Comparison of ENCODE assay signal across 12 cellular contexts in the genomic region with DNA sequence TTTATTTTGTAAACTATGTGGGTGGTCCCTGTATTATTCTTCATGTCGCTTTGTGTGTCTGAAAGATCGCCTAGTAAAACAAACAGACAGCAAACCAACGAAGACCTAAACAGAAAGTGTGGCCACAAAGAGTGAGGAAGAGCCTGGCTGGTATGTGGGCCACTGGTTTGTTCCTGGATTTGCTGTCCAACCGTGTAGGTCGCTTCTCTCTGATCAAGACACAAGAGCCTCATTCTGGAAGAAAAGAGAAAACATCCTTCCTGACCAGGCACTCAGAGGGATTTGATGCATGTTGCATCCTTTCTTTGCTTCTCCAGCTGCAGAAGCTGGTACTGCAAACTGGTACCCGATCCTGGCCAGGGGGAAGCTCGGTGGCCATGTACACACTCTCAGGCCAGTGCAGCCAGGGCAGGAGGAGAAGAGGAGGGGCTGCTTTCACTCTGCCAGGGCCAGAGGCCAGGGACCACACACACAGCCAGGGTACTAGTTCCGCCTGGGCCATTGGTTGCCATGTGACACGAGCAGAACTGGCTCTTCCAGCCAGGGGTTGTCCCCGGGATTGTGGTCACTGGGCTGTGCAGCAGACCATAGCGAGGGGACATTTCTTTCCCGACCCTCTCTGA. TPM values are rescaled to one million over a fixed set of nuclear protein-coding genes. Genes with fewer than 3 reads are reported as not detected.
DNase-seq lines count a peak whose midpoint lies in the region; ATAC-seq, FAIRE-seq and TF ChIP-seq lines count a peak whose summit lies in the region.
"Had no signal": no experiment of that assay in that cellular context is flagged by ENCODE, and none has a peak within 500 bp of the region (broad histone marks: within the 10 kb centered on the region; RNA-seq: fewer than 3 reads in every experiment).

No MANE protein-coding gene starts in this region.

- 0 out of 2 replicates have a peak overlapping the region, but pooled peaks have one; percentile 12 for H3K9ac ChIP-seq in HepG2 (ENCODE audit: insufficient read depth, low read depth, low read length)

- no peak for FAIRE-seq in HepG2 (lab: Jason Lieb, UNC)

- BruUV-seq in HepG2 (replicated peaks; lab: Mats Ljungman, UMichigan), result no TSS peak

- TF ChIP-seq RAD21 in HepG2 (CRISPR knock-in tag; IDR thresholded peaks at IDR 0.05), result no peak

- H3K27ac Mint-ChIP-seq in activated CD4-positive, alpha-beta T cell treated with anti-CD3 and anti-CD28 coated beads, Interleukin-2, amount 10 ng/mL, durations not matched to agents 7 days and 5 days, result no peak overlapping the region

- no peak overlapping the region for H3K27ac ChIP-seq in HEK293 (ENCODE audit: extremely low read depth, low read depth, low read length)
- H3K27ac ChIP-seq in HepG2 (ENCODE audit: extremely low read length, insufficient read depth, low read length), result no peak overlapping the region
- no peak overlapping the region for H3K27ac ChIP-seq in testis
- H3K27ac ChIP-seq: cardiac muscle cell had no signal

- peak overlapping the region; percentile 80 for H3K4me2 ChIP-seq in HepG2 (ENCODE audit: low read depth, low read length)

- peaks cover 23% of the 10 kb centered on the region for H3K4me1 Mint-ChIP-seq in activated CD4-positive, alpha-beta T cell treated with anti-CD3 and anti-CD28 coated beads, Interleukin-2, amount 10 ng/mL, durations not matched to agents 7 days and 5 days

- no peak for TF ChIP-seq EP300 in HepG2 (IDR thresholded peaks at IDR 0.05; ENCODE audit: low read depth in 2 of 2, low read length in 2 of 2)
- no peak for TF ChIP-seq EP300 in HepG2 (CRISPR knock-in tag; IDR thresholded peaks at IDR 0.05; ENCODE audit: borderline replicate concordance)

- peaks cover 5% of the 10 kb centered on the region for H3K27me3 Mint-ChIP-seq in activated CD4-positive, alpha-beta T cell treated with anti-CD3 and anti-CD28 coated beads, Interleukin-2, amount 10 ng/mL, durations not matched to agents 7 days and 5 days

- peak in 46 of 56 donors; percentile 10 to 71 (median 34) for DNase-seq in amygdala (lab: John Stamatoyannopoulos, UW)
- peak; percentile 41 for DNase-seq in HepG2 (ENCODE audit: low spot score)
- DNase-seq in testis, result peak; percentile 64
- DNase-seq in activated CD4-positive, alpha-beta T cell treated with anti-CD3 and anti-CD28 coated beads, Interleukin-2, amount 10 ng/mL, durations not matched to agents 7 days and 5 days, result no peak
- DNase-seq in AML-193 (lab: John Stamatoyannopoulos, UW), result no peak
- DNase-seq: activated CD8-positive, alpha-beta memory T cell treated with anti-CD3 and anti-CD28 coated beads, Interleukin-2, amount 50 U/mL, for 4 hours; foreskin melanocyte; NCI-H2171 treated with DMSO at 0.1 percent for 48 hours had no signal

- POLR2A ChIA-PET in HEK293 (lab: Yijun Ruan, JAX), result no interaction called here
- POLR2A ChIA-PET in HepG2 (lab: Yijun Ruan, JAX), result no interaction called here
- POLR2A ChIA-PET in activated CD4-positive, alpha-beta T cell treated with anti-CD3 and anti-CD28 coated beads, Interleukin-2, amount 10 ng/mL, durations not matched to agents 7 days and 5 days (lab: Charles Lee), result no interaction called here

- no peak overlapping the region for H3K4me3 Mint-ChIP-seq in activated CD4-positive, alpha-beta T cell treated with anti-CD3 and anti-CD28 coated beads, Interleukin-2, amount 10 ng/mL, durations not matched to agents 7 days and 5 days

- in situ Hi-C loops in HepG2 (cut with HindIII; ENCODE audit: extremely low pct_ligation_motif_present, low pct_unique_long_range_greater_than_20kb), result no loop called here

- no peak for TF ChIP-seq CTCF in HEK293 (tag by site-specific recombination; IDR thresholded peaks at IDR 0.05)
- TF ChIP-seq CTCF in HepG2 (CRISPR knock-in tag; IDR thresholded peaks at IDR 0.05), result no peak
- TF ChIP-seq CTCF in testis (IDR thresholded peaks at IDR 0.05), result no peak

- peaks cover 3% of the 10 kb centered on the region for H3K9me3 Mint-ChIP-seq in activated CD4-positive, alpha-beta T cell treated with anti-CD3 and anti-CD28 coated beads, Interleukin-2, amount 10 ng/mL, durations not matched to agents 7 days and 5 days

- H3K36me3 Mint-ChIP-seq in activated CD4-positive, alpha-beta T cell treated with anti-CD3 and anti-CD28 coated beads, Interleukin-2, amount 10 ng/mL, durations not matched to agents 7 days and 5 days (ENCODE audit: low read depth), result peaks cover 10% of the 10 kb centered on the region

- H3K4me1 ChIP-seq in HEK293 (ENCODE audit: control insufficient read depth, insufficient read depth, low read length) (no peaks in the 10 kb centered on the region), HepG2 (ENCODE audit: insufficient read depth, low read length) (peaks cover 41% of the 10 kb centered on the region), testis (peaks cover 13% of the 10 kb centered on the region)

- no peak overlapping the region for H2AFZ ChIP-seq in HepG2 (ENCODE audit: low read length)

- H3K9me3 ChIP-seq in HEK293 (ENCODE audit: control insufficient read depth, insufficient read depth, low read depth, low read length) (no peaks in the 10 kb centered on the region), HepG2 (ENCODE audit: low read length) (no peaks in the 10 kb centered on the region), testis (no peaks in the 10 kb centered on the region)

- H4K20me1 ChIP-seq in HepG2 (ENCODE audit: insufficient read depth, low read length), result no peaks in the 10 kb centered on the region

- intact Hi-C loops in HepG2 (cut with micrococcal nuclease; ENCODE audit: unreplicated experiment), result no loop called here
- intact Hi-C loops in testis (cut with DNase I; ENCODE audit: low total_unique reads), result no loop called here

- H3K36me3 ChIP-seq in HEK293 (ENCODE audit: control insufficient read depth in 2 of 2, insufficient read depth in 1 of 2, low read length in 2 of 2), result no peaks in the 10 kb centered on the region
- H3K36me3 ChIP-seq in HepG2 (replicated peaks in 1 of 2; ENCODE audit: control insufficient read depth in 1 of 2, insufficient read depth in 2 of 2, low read length in 2 of 2), result no peaks in the 10 kb centered on the region
- no peaks in the 10 kb centered on the region for H3K36me3 ChIP-seq in testis (ENCODE audit: low read depth, missing control alignments)
- H3K36me3 ChIP-seq: cardiac muscle cell had no signal

- CTCF ChIA-PET in HEK293 (lab: Yijun Ruan, JAX) (interaction anchor here (0.7 kb wide), 1 partner anchor 512 kb away, joined by 3 read pairs; no protein-coding TSS in a partner anchor), HepG2 (lab: Yijun Ruan, JAX; ENCODE audit: low intra/inter-chr PET ratio, low total read pairs) (no interaction called here)
- CTCF ChIA-PET in activated CD4-positive, alpha-beta T cell treated with anti-CD3 and anti-CD28 coated beads, Interleukin-2, amount 10 ng/mL, durations not matched to agents 7 days and 5 days (lab: Charles Lee), result interaction anchor here (0.6 to 2.9 kb wide), 5 partner anchors 8 to 76 kb away, joined by 3 to 15 read pairs (median 5); no protein-coding TSS in a partner anchor

- ATAC-seq in HepG2 (peak; percentile 93), HG02798 (IDR thresholded peaks at IDR 0.05; ENCODE audit: poor library complexity, unreplicated experiment) (no peak)

- 4% methylated on average over 10 of the region's 12 CpGs for WGBS in HepG2 (ENCODE audit: low lambda C conversion rate)
- WGBS in testis, 2 donors, result 46% methylated on average over 6 to 12 of the region's 12 CpGs

- TF ChIP-seq POLR2A in HepG2 (IDR thresholded peaks at IDR 0.05; ENCODE audit: insufficient read depth in 1 of 2, low read depth in 2 of 2, low read length in 2 of 2) (no peak), testis (IDR thresholded peaks at IDR 0.05) (no peak)

- H3K4me3 ChIP-seq in HEK293 (ENCODE audit: low read depth, low read length) (no peak overlapping the region), HepG2 (replicated peaks in 1 of 3; ENCODE audit: insufficient read depth in 1 of 3, low read depth in 2 of 3, low read length in 3 of 3) (peak overlapping the region in 1 of 3 experiments; percentile 57; a peak in 2 of 6 replicates), testis (no peak overlapping the region)
- H3K4me3 ChIP-seq: cardiac muscle cell had no signal

- no peaks in the 10 kb centered on the region for H3K79me2 ChIP-seq in HepG2 (ENCODE audit: insufficient read depth, low read length)

- peaks cover 2 to 7% of the 10 kb centered on the region in 2 experiments; a peak in 2 of 5 replicates for H3K27me3 ChIP-seq in HepG2 (ENCODE audit: control insufficient read depth in 1 of 2, insufficient read depth in 2 of 2, low read length in 2 of 2)
- H3K27me3 ChIP-seq in testis, result no peaks in the 10 kb centered on the region

RNA-seq across cellular contexts. Expression of a gene that starts 3.8 kb away (rescaled TPM):
- total RNA-seq in HepG2 (2016; rRNA removed; fragmentation: Illumina TruSeq; extraction: Trizol) (not detected in 2 replicates), testis (1 to 10 TPM; 4.8 to 5.0 TPM)
- total RNA-seq in HepG2 (2016; cell fraction: cytosol; rRNA removed; fragmentation: Illumina TruSeq; extraction: Trizol; ENCODE audit: low read depth), result not detected in 2 replicates
- not detected in 2 replicates for total RNA-seq in HepG2 (2016; cell fraction: insoluble cytoplasmic fraction; rRNA removed; fragmentation: Illumina TruSeq; extraction: Trizol)
- total RNA-seq in HepG2 (2016; cell fraction: membrane; rRNA removed; fragmentation: Illumina TruSeq; extraction: Trizol), result not detected in 2 replicates
- total RNA-seq in HepG2 (2016; cell fraction: nucleus; rRNA removed; fragmentation: Illumina TruSeq; extraction: Trizol), result not detected in 2 replicates
- polyA plus RNA-seq in HepG2 (2011; rRNA removed) (not detected in 2 replicates), testis (ENCODE audit: insufficient read depth, low read depth, low replicate concordance) (2.2 TPM)
- polyA plus RNA-seq in HepG2 (2011; cell fraction: cytosol; rRNA removed), result not detected in 2 replicates
- polyA plus RNA-seq in HepG2 (2011; cell fraction: nucleus; rRNA removed), result not detected in 2 replicates
- not detected in 2 replicates for polyA plus RNA-seq in HepG2 (2012)
- not detected in 2 replicates for polyA plus RNA-seq in HepG2 (2016; cell fraction: cytosol; fragmentation: Illumina TruSeq; extraction: Trizol; ENCODE audit: low read depth)
- polyA plus RNA-seq in HepG2 (2016; cell fraction: insoluble cytoplasmic fraction; fragmentation: Illumina TruSeq; extraction: Trizol; ENCODE audit: low read depth), result not detected in 2 replicates
- not detected in 2 replicates for polyA plus RNA-seq in HepG2 (2016; cell fraction: membrane; fragmentation: Illumina TruSeq; extraction: Trizol; ENCODE audit: low read depth)
- not detected in 2 replicates for polyA plus RNA-seq in HepG2 (2016; cell fraction: nucleus; fragmentation: Illumina TruSeq; extraction: Trizol; ENCODE audit: insufficient read depth, low read depth)
- not detected in 2 replicates for polyA minus RNA-seq in HepG2 (2011; rRNA and poly(A)+ RNA removed; ENCODE audit: low replicate concordance)
- not detected in 2 replicates for polyA minus RNA-seq in HepG2 (2011; cell fraction: cytosol; rRNA and poly(A)+ RNA removed)
- polyA minus RNA-seq in HepG2 (2011; cell fraction: nucleus; rRNA and poly(A)+ RNA removed), result not detected in 2 replicates
- total RNA-seq in activated CD4-positive, alpha-beta T cell treated with anti-CD3 and anti-CD28 coated beads, Interleukin-2, amount 10 ng/mL, durations not matched to agents 7 days and 5 days, result 1 to 10 TPM; 8.2 TPM
- total RNA-seq: cardiac muscle cell, lung microvascular endothelial cell had no signal
- polyA plus RNA-seq: cardiac muscle cell had no signal

RNA-seq across cellular contexts. Expression of a gene that starts 27.0 kb away (rescaled TPM):
- 10.5 and 14.1 TPM in 2 replicates for total RNA-seq in HepG2 (2016; rRNA removed; fragmentation: Illumina TruSeq; extraction: Trizol)
- total RNA-seq in HepG2 (2016; cell fraction: cytosol; rRNA removed; fragmentation: Illumina TruSeq; extraction: Trizol; ENCODE audit: low read depth), result 8.7 and 9.3 TPM in 2 replicates
- total RNA-seq in HepG2 (2016; cell fraction: insoluble cytoplasmic fraction; rRNA removed; fragmentation: Illumina TruSeq; extraction: Trizol), result 9.7 and 15.2 TPM in 2 replicates
- 13.8 and 16.2 TPM in 2 replicates for total RNA-seq in HepG2 (2016; cell fraction: membrane; rRNA removed; fragmentation: Illumina TruSeq; extraction: Trizol)
- 10.8 and 12.2 TPM in 2 replicates for total RNA-seq in HepG2 (2016; cell fraction: nucleus; rRNA removed; fragmentation: Illumina TruSeq; extraction: Trizol)
- polyA plus RNA-seq in HepG2 (2011; rRNA removed), result 16.2 and 17.2 TPM in 2 replicates
- 16.8 and 17.0 TPM in 2 replicates for polyA plus RNA-seq in HepG2 (2011; cell fraction: cytosol; rRNA removed)
- polyA plus RNA-seq in HepG2 (2011; cell fraction: nucleus; rRNA removed), result 8.6 and 8.7 TPM in 2 replicates
- polyA plus RNA-seq in HepG2 (2012), result 6.8 and 8.6 TPM in 2 replicates
- 11.6 and 12.7 TPM in 2 replicates for polyA plus RNA-seq in HepG2 (2016; cell fraction: cytosol; fragmentation: Illumina TruSeq; extraction: Trizol; ENCODE audit: low read depth)
- polyA plus RNA-seq in HepG2 (2016; cell fraction: insoluble cytoplasmic fraction; fragmentation: Illumina TruSeq; extraction: Trizol; ENCODE audit: low read depth), result 11.0 and 12.6 TPM in 2 replicates
- polyA plus RNA-seq in HepG2 (2016; cell fraction: membrane; fragmentation: Illumina TruSeq; extraction: Trizol; ENCODE audit: low read depth), result 14.9 and 18.3 TPM in 2 replicates
- polyA plus RNA-seq in HepG2 (2016; cell fraction: nucleus; fragmentation: Illumina TruSeq; extraction: Trizol; ENCODE audit: insufficient read depth, low read depth), result 22.5 and 22.7 TPM in 2 replicates
- 14.0 TPM in 1 of 2 replicates, not detected in the other for polyA minus RNA-seq in HepG2 (2011; rRNA and poly(A)+ RNA removed; ENCODE audit: low replicate concordance)
- polyA minus RNA-seq in HepG2 (2011; cell fraction: cytosol; rRNA and poly(A)+ RNA removed), result 7.2 and 8.1 TPM in 2 replicates
- 3.7 and 3.9 TPM in 2 replicates for polyA minus RNA-seq in HepG2 (2011; cell fraction: nucleus; rRNA and poly(A)+ RNA removed)
- total RNA-seq in testis, result 10 to 100 TPM; 23.2 to 26.6 TPM
- 14.5 TPM for polyA plus RNA-seq in testis (ENCODE audit: insufficient read depth, low read depth, low replicate concordance)
- total RNA-seq in activated CD4-positive, alpha-beta T cell treated with anti-CD3 and anti-CD28 coated beads, Interleukin-2, amount 10 ng/mL, durations not matched to agents 7 days and 5 days, result 10 to 100 TPM; 20.3 to 22.8 TPM

Comparison
In these comparisons a context has a peak if more than half of its experiments do, and no peak if none do; other contexts are left out.
1. DNase-seq: peak in amygdala (46 of 56), HepG2 (single experiment) and testis (single experiment); none in activated CD4-positive, alpha-beta T cell treated with anti-CD3 and anti-CD28 coated beads, Interleukin-2, amount 10 ng/mL, durations not matched to agents 7 days and 5 days (single experiment) and AML-193 (0 of 2).